Comparison of ENCODE assay signal across 16 cellular contexts in the genomic region with DNA sequence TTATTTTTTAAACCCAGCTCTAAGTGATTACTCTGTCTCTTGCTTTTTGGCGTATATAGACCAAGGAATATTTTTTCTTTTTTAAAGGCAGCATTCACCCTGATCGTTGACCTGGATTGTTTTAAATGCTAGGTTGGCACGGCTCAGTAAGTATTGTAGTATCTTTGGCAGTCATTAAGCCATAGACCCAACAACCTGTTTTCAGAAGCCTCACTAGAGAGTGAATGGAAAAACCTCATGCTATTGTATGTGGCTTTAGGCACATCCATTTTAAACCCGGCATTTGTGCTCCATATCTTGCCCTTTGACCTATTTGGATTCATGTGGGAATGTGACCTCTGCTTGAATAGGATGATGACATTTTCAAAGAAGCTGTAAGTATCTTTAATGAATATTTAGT.
"Had no signal": no experiment of that assay in that cellular context is flagged by ENCODE, and none has a peak within 500 bp of the region (broad histone marks: within the 10 kb centered on the region; RNA-seq: fewer than 3 reads in every experiment).

No MANE protein-coding gene starts in this region.

- H3K9me3 ChIP-seq: ascending aorta, esophagus muscularis mucosa, mucosa of descending colon, right atrium auricular region, uterus had no signal

- H3K4me3 ChIP-seq: ascending aorta, esophagus muscularis mucosa, mucosa of descending colon, right atrium auricular region, skin epidermis, tibial nerve, uterus had no signal

- H3K36me3 ChIP-seq: ascending aorta, esophagus muscularis mucosa, right atrium auricular region, tibial nerve, uterus, WERI-Rb-1 had no signal

- DNase-seq: activated CD4-positive, alpha-beta T cell treated with anti-CD3 and anti-CD28 coated beads, Interleukin-2, amount 50 U/mL, for 48 hours; activated naive CD4-positive, alpha-beta T cell treated with anti-CD3 and anti-CD28 coated beads, Interleukin-2, amount 10 ng/mL, durations not matched to agents 7 days and 5 days; activated T-cell treated with anti-CD3 and anti-CD28 coated beads, Interleukin-2, amount 50 U/mL, for 1 hour; islet precursor cell; mucosa of descending colon; naive thymus-derived CD4-positive, alpha-beta T cell; stimulated activated CD4-positive, alpha-beta T cell treated with anti-CD3 and anti-CD28 coated beads, Interleukin-15, amount 100 ng/mL, for 24 hours; stimulated activated CD4-positive, alpha-beta T cell treated with anti-CD3 and anti-CD28 coated beads, Interleukin-4, amount 100 ng/mL, for 1 hour; stimulated activated naive B cell treated with anti-CD40 and anti-IgM and Interleukin-4, amounts not matched to agents 10 μg/mL and 1 μg/mL and 100 μg/mL, for 72 hours; uterus; WERI-Rb-1 had no signal

- H3K27ac ChIP-seq: ascending aorta, esophagus muscularis mucosa, right atrium auricular region, skin epidermis, tibial nerve, uterus, WERI-Rb-1 had no signal

- H3K4me1 ChIP-seq: ascending aorta, esophagus muscularis mucosa, right atrium auricular region, tibial nerve, uterus had no signal

- H3K27me3 ChIP-seq: ascending aorta, esophagus muscularis mucosa, right atrium auricular region, tibial nerve, uterus had no signal
